Comparison of ENCODE assay signal across 23 cellular contexts in the genomic region with DNA sequence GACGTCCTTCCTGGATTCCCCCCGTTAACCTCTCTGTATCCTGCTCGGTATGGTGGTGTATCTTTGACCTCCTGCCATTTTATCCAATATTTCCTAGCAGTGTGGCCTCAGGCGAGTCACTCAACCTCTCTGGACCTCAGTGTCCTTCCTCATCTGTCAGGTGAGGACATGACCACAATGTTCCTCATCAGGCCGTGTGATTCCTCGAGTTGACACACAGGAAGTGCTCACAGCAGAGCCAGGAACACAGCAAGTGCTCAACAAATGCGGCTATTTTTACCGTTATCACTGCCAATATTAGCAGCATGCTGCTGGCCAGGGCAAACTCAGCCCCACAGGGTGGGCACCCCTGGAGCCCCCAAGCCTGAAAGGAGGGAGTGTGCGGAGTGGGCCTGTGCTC.
DNase-seq lines count a peak whose midpoint lies in the region; ATAC-seq and TF ChIP-seq lines count a peak whose summit lies in the region.
"Had no signal": no experiment of that assay in that cellular context is flagged by ENCODE, and none has a peak within 500 bp of the region (broad histone marks: within the 10 kb centered on the region; RNA-seq: fewer than 3 reads in every experiment).

No MANE protein-coding gene starts in this region.

- no peak for DNase-seq in HCT116 (ENCODE audit: low read depth, low spot score)
- peak; percentile 72 for DNase-seq in fibroblast of mammary gland (ENCODE audit: low read depth)
- peak; percentile 44 for DNase-seq in pons (ENCODE audit: low spot score)
- no peak for DNase-seq in left colon
- DNase-seq in NCI-H1930 (lab: John Stamatoyannopoulos, UW) = no peak
- DNase-seq: activated CD4-positive, alpha-beta T cell treated with anti-CD3 and anti-CD28 coated beads for 1 hour; activated CD8-positive, alpha-beta memory T cell treated with anti-CD3 and anti-CD28 coated beads for 24 hours; activated naive CD4-positive, alpha-beta T cell treated with anti-CD3 and anti-CD28 coated beads, Interleukin-2, amount 50 U/mL, for 16 hours; activated T-cell treated with anti-CD3 and anti-CD28 coated beads, Interleukin-2, amount 50 U/mL, for 48 hours; NCI-H1417; NCI-H2171; NCI-H774; OCI-M1; ovary; stimulated activated naive B cell treated with anti-CD40 and anti-IgM and Interleukin-4, amounts not matched to agents 10 μg/mL and 1 μg/mL and 100 μg/mL, for 72 hours had no signal

- intact Hi-C loops in HCT116 (cut with micrococcal nuclease) (no loop called here), left colon (cut with DNase I, micrococcal nuclease) (no loop called here)

- no peaks in the 10 kb centered on the region for H3K9me3 ChIP-seq in HCT116 (ENCODE audit: control insufficient read depth in 1 of 2, insufficient read depth in 1 of 2, low read depth in 1 of 2, low read length in 2 of 2)
- H3K9me3 ChIP-seq: gastroesophageal sphincter, ovary, thyroid gland had no signal

- CTCF ChIA-PET in HCT116 (lab: Charles Lee) = no interaction called here

- no peaks in the 10 kb centered on the region for H3K36me3 ChIP-seq in HCT116 (ENCODE audit: control insufficient read depth in 1 of 2, insufficient read depth in 2 of 2, low read length in 2 of 2)
- H3K36me3 ChIP-seq: gastroesophageal sphincter, ovary, thyroid gland had no signal

- no peak for TF ChIP-seq RAD21 in HCT116 (IDR thresholded peaks at IDR 0.05; ENCODE audit: low read depth)

- H3K9ac ChIP-seq in HCT116 (ENCODE audit: low read length) = no peak overlapping the region

- H3K79me2 ChIP-seq in HCT116 (ENCODE audit: insufficient read depth, low read length) = no peaks in the 10 kb centered on the region

- RAD21 ChIA-PET in HCT116 (lab: Charles Lee; ENCODE audit: low non-redundant PET in 1 of 2, low total read pairs in 2 of 2, uncharacterized antibody in 2 of 2, unreplicated experiment in 2 of 2) = no interaction called here

- TF ChIP-seq CTCF in HCT116 (IDR thresholded peaks at IDR 0.05 in 2 of 3, conservative IDR thresholded peaks at IDR 0.05 in 1 of 3; ENCODE audit: borderline replicate concordance in 1 of 3, insufficient read depth in 1 of 3, low read depth in 2 of 3, low read length in 2 of 3) (no peak), fibroblast of mammary gland (conservative IDR thresholded peaks at IDR 0.05; ENCODE audit: control insufficient read depth, insufficient read depth, low read depth, low read length) (no peak)

- H3K27me3 ChIP-seq in HCT116 (ENCODE audit: insufficient read depth, low read length) = peaks cover 8% of the 10 kb centered on the region; the same call in 1 of the 2 replicates
- H3K27me3 ChIP-seq: body of pancreas, dorsolateral prefrontal cortex, gastroesophageal sphincter, ovary, thyroid gland had no signal

- no peak overlapping the region for H2AFZ ChIP-seq in HCT116 (ENCODE audit: low read depth, low read length, poor library complexity, severe bottlenecking)

- no peak for TF ChIP-seq POLR2A in HCT116 (IDR thresholded peaks at IDR 0.05; ENCODE audit: borderline replicate concordance, extremely low read depth, insufficient read depth, insufficient read length)

- H3K4me2 ChIP-seq in HCT116 (ENCODE audit: low read length) = no peak overlapping the region

- no TSS peak for BruUV-seq in HCT116 (replicated peaks; lab: Mats Ljungman, UMichigan)

- no peaks in the 10 kb centered on the region for H3K4me1 ChIP-seq in HCT116 (ENCODE audit: control insufficient read depth in 1 of 2, insufficient read depth in 2 of 2, low read length in 2 of 2)
- H3K4me1 ChIP-seq: body of pancreas, thyroid gland had no signal

- no peak overlapping the region for H3K27ac ChIP-seq in HCT116 (ENCODE audit: low read depth, low read length)
- H3K27ac ChIP-seq: body of pancreas, dorsolateral prefrontal cortex, gastroesophageal sphincter, ovary, SK-N-MC, thyroid gland had no signal

- ATAC-seq in HCT116 = 0 out of 2 replicates have a peak, but pooled peaks have one; percentile 9
- ATAC-seq in SK-N-SH treated with all-trans-retinoic acid at 6 μM for 48 hours = no peak
- ATAC-seq in left colon = no peak
- no peak for ATAC-seq in GM21360 (IDR thresholded peaks at IDR 0.05; ENCODE audit: unreplicated experiment)
- ATAC-seq: body of pancreas; sciatic nerve; stimulated activated naive B cell treated with anti-CD40 and anti-IgM and Interleukin-4, amounts not matched to agents 10 μg/mL and 1 μg/mL and 100 μg/mL, for 72 hours had no signal

- POLR2A ChIA-PET in HCT116 (lab: Charles Lee) = no interaction called here

- no peaks in the 10 kb centered on the region for H4K20me1 ChIP-seq in HCT116 (ENCODE audit: insufficient read depth)

- H3K9me2 ChIP-seq in HCT116 (ENCODE audit: insufficient read depth) = no peaks in the 10 kb centered on the region

- H3K4me3 ChIP-seq in HCT116 (replicated peaks in 1 of 2; ENCODE audit: low read depth in 1 of 2, low read length in 2 of 2) (no peak overlapping the region), fibroblast of mammary gland (ENCODE audit: control insufficient read depth, low read depth, low read length) (no peak overlapping the region)
- H3K4me3 ChIP-seq: body of pancreas, ovary, SK-N-MC, thyroid gland had no signal

TF ChIP-seq in HCT116, 20 proteins besides CTCF, POLR2A, EP300 and RAD21:
- TF ChIP-seq JUND (IDR thresholded peaks at IDR 0.05) = no peak
- no peak for TF ChIP-seq ZNF274 (IDR thresholded peaks at IDR 0.05; ENCODE audit: low read depth, low read length)
- no peak for TF ChIP-seq EZH2 (IDR thresholded peaks at IDR 0.05)
- TF ChIP-seq ATF3 (IDR thresholded peaks at IDR 0.05) = no peak
- no peak for TF ChIP-seq YY1 (IDR thresholded peaks at IDR 0.05; ENCODE audit: extremely low read depth, insufficient replicate concordance, low read depth, low read length)
- no peak for TF ChIP-seq CEBPB (IDR thresholded peaks at IDR 0.05; ENCODE audit: low read depth)
- no peak for TF ChIP-seq TCF7L2 (IDR thresholded peaks at IDR 0.05; ENCODE audit: borderline replicate concordance, extremely low read depth, insufficient read depth, insufficient read length)
- TF ChIP-seq EGR1 (IDR thresholded peaks at IDR 0.05; ENCODE audit: low read depth) = no peak
- no peak for TF ChIP-seq ELF1 (IDR thresholded peaks at IDR 0.05; ENCODE audit: borderline replicate concordance, low read depth)
- TF ChIP-seq CBX3 (IDR thresholded peaks at IDR 0.05; ENCODE audit: low read depth) = no peak
- no peak for TF ChIP-seq FOSL1 (IDR thresholded peaks at IDR 0.05; ENCODE audit: low read depth)
- TF ChIP-seq EZH2phosphoT487 (IDR thresholded peaks at IDR 0.05; ENCODE audit: borderline replicate concordance) = no peak

TF ChIP-seq in SK-N-SH treated with all-trans-retinoic acid at 6 μM for 48 hours, 23 proteins besides CTCF, POLR2A, EP300 and RAD21:
- TF ChIP-seq ZFP3 (CRISPR knock-in tag; IDR thresholded peaks at IDR 0.05) (no peak), RARB (CRISPR knock-in tag; IDR thresholded peaks at IDR 0.05) (0 out of 2 replicates have a peak, but pooled peaks have one; percentile 8)

Comparison
In these comparisons a context has a peak if more than half of its experiments do, and no peak if none do; other contexts are left out.
1. DNase-seq: peak in fibroblast of mammary gland (single experiment) and pons (single experiment); none in HCT116 (single experiment), left colon (0 of 2) and NCI-H1930 (0 of 2).